In the genomic region with DNA sequence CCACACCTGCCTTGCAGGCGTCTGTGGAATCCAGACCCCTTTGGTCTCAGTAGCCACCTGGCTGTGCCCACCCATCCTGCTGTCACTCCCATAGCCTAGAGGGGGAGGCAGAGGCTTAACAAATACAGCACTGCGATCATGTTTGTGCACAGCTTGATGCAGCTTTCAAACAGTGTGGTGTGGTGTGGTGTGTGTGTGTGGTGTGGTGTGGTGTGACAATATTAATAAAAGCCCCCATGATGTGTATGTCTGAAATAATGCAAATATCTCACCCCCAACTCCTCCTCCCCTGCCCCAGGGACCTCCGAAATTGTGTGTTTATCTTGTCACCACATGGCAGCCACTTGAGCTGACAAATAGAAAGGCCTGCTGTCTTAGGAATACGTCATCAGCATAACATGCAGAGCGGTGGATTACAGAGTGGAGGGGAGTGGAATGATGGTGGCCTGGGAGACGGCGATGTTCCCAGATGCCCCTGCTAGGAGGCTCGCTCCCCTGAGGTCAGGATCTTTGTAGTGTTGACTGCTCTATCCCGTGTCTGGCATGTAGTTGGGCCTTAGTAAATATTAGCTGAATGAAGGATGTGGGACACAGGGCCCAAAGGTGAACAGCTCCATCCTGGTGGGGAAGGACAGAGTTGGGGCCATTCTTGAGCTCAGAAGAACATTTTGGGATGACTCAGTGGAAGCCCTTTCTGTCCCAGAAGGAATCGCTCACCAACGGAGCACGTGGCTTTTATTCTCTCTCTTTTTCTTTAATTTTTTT, we compare ENCODE assay signal across 8 cellular contexts. TPM values are rescaled to one million over a fixed set of nuclear protein-coding genes. Genes with fewer than 3 reads are reported as not detected.
A peak's percentile ranks its signal among the peaks of the same experiment; 100 is the strongest.
DNase-seq lines count a peak whose midpoint lies in the region; ATAC-seq and TF ChIP-seq lines count a peak whose summit lies in the region.

No MANE protein-coding gene starts in this region.

- no peak overlapping the region for H2AFZ ChIP-seq in neural progenitor cell (replicated peaks)

- POLR2A ChIA-PET in CD8-positive, alpha-beta T cell (lab: Charles Lee): interaction anchor here (0.6 to 2.7 kb wide), 4 partner anchors 11 to 21 kb away, joined by 3 to 10 read pairs (median 4); no protein-coding TSS in a partner anchor

- DNase-seq in CD8-positive, alpha-beta T cell: peak in 2 of 7 experiments; percentile 42 to 57
- DNase-seq in HuH-7 (ENCODE audit: low spot score) (peak; percentile 62), SW480 (ENCODE audit: low spot score) (peak; percentile 29), esophagus squamous epithelium (lab: John Stamatoyannopoulos, UW) (no peak), neural progenitor cell (ENCODE audit: low spot score) (peak; percentile 47)
- DNase-seq in activated naive CD4-positive, alpha-beta T cell treated with anti-CD3 and anti-CD28 coated beads for 36 hours: no peak

- peaks cover 2% of the 10 kb centered on the region for H3F3A ChIP-seq in neural progenitor cell (ENCODE audit: low read depth)

- H4K20me1 ChIP-seq in neural progenitor cell (ENCODE audit: low read depth): peaks cover 68% of the 10 kb centered on the region

- H3K4me3 ChIP-seq in CD8-positive, alpha-beta T cell (ENCODE audit: low read depth, low read length): no peak overlapping the region
- H3K4me3 ChIP-seq in esophagus squamous epithelium (no peak overlapping the region), neural progenitor cell (no peak overlapping the region)

- peaks cover 14% of the 10 kb centered on the region for H3K36me3 Mint-ChIP-seq in CD8-positive, alpha-beta T cell
- H3K36me3 Mint-ChIP-seq in neural progenitor cell: peaks cover 7% of the 10 kb centered on the region
- H3K36me3 Mint-ChIP-seq in activated naive CD4-positive, alpha-beta T cell treated with anti-CD3 and anti-CD28 coated beads for 36 hours (ENCODE audit: low read depth): peaks cover 7% of the 10 kb centered on the region

- CTCF ChIA-PET in CD8-positive, alpha-beta T cell (lab: Charles Lee): interaction anchor here (1.0 to 64.7 kb wide), 4 partner anchors 17 to 273 kb away, joined by 3 to 2176 read pairs (median 164); a partner anchor contains a TSS
- CTCF ChIA-PET in activated naive CD4-positive, alpha-beta T cell treated with anti-CD3 and anti-CD28 coated beads for 36 hours (lab: Charles Lee): interaction anchor here (0.5 to 11.2 kb wide), 9 partner anchors 10 to 87 kb away, joined by 3 to 101 read pairs (median 6); a partner anchor contains a TSS

- TF ChIP-seq POLR2A in esophagus squamous epithelium (IDR thresholded peaks at IDR 0.05) (no peak), GM18505 (IDR thresholded peaks at IDR 0.05; ENCODE audit: borderline replicate concordance, extremely low read depth, insufficient read depth, insufficient read length) (no peak)

- H3K27me3 Mint-ChIP-seq in CD8-positive, alpha-beta T cell (ENCODE audit: low read depth): no peaks in the 10 kb centered on the region
- H3K27me3 Mint-ChIP-seq in neural progenitor cell (ENCODE audit: insufficient read depth, low read depth): peaks cover 6% of the 10 kb centered on the region
- H3K27me3 Mint-ChIP-seq in activated naive CD4-positive, alpha-beta T cell treated with anti-CD3 and anti-CD28 coated beads for 36 hours (ENCODE audit: low read depth): no peaks in the 10 kb centered on the region

- WGBS in esophagus squamous epithelium, 2 donors: 51 to 74% methylated on average over 8 to 12 of the region's 12 CpGs

- H3K27ac ChIP-seq in CD8-positive, alpha-beta T cell (ENCODE audit: low read depth, low read length): no peak overlapping the region
- H3K27ac ChIP-seq in esophagus squamous epithelium: peak overlapping the region; percentile 14 to 80 (median 69)
- H3K27ac ChIP-seq in neural progenitor cell: no peak overlapping the region

- H3K4me3 Mint-ChIP-seq in CD8-positive, alpha-beta T cell: peak overlapping the region; percentile 8
- H3K4me3 Mint-ChIP-seq in neural progenitor cell: peak overlapping the region; percentile 90
- no peak overlapping the region for H3K4me3 Mint-ChIP-seq in activated naive CD4-positive, alpha-beta T cell treated with anti-CD3 and anti-CD28 coated beads for 36 hours

- peak; percentile 25 for TF ChIP-seq CTCF in CD8-positive, alpha-beta T cell (IDR thresholded peaks at IDR 0.05)
- TF ChIP-seq CTCF in esophagus squamous epithelium (IDR thresholded peaks at IDR 0.05) (no peak), neural progenitor cell (IDR thresholded peaks at IDR 0.05) (peak; percentile 32)

- no peaks in the 10 kb centered on the region for H3K27me3 ChIP-seq in CD8-positive, alpha-beta T cell (ENCODE audit: insufficient read depth, low read length)
- H3K27me3 ChIP-seq in esophagus squamous epithelium (no peaks in the 10 kb centered on the region), neural progenitor cell (no peaks in the 10 kb centered on the region)

- peaks cover 37% of the 10 kb centered on the region for H3K4me1 Mint-ChIP-seq in CD8-positive, alpha-beta T cell (ENCODE audit: low read depth)
- peaks cover 39% of the 10 kb centered on the region for H3K4me1 Mint-ChIP-seq in neural progenitor cell
- peaks cover 38% of the 10 kb centered on the region for H3K4me1 Mint-ChIP-seq in activated naive CD4-positive, alpha-beta T cell treated with anti-CD3 and anti-CD28 coated beads for 36 hours (ENCODE audit: low read depth)

- H3K27ac Mint-ChIP-seq in CD8-positive, alpha-beta T cell: peak overlapping the region; percentile 41
- H3K27ac Mint-ChIP-seq in neural progenitor cell: peak overlapping the region; percentile 43
- H3K27ac Mint-ChIP-seq in activated naive CD4-positive, alpha-beta T cell treated with anti-CD3 and anti-CD28 coated beads for 36 hours: no peak overlapping the region

- ATAC-seq in CD8-positive, alpha-beta T cell: no peak
- ATAC-seq in GM18505 (IDR thresholded peaks at IDR 0.05; ENCODE audit: unreplicated experiment) (no peak), HG03045 (IDR thresholded peaks at IDR 0.05; ENCODE audit: unreplicated experiment) (no peak)

- no peaks in the 10 kb centered on the region for H3K9me3 ChIP-seq in CD8-positive, alpha-beta T cell (ENCODE audit: low read length)
- H3K9me3 ChIP-seq in esophagus squamous epithelium: no peaks in the 10 kb centered on the region
- no peaks in the 10 kb centered on the region for H3K9me3 ChIP-seq in neural progenitor cell (ENCODE audit: low read depth)

- no peak overlapping the region for H3K9ac ChIP-seq in neural progenitor cell

- peak overlapping the region; percentile 100 for H3K4me2 ChIP-seq in neural progenitor cell

- intact Hi-C loops in CD8-positive, alpha-beta T cell (cut with DNase I, micrococcal nuclease): loop anchor here (1.0 kb wide), 1 partner anchor 20 kb away; no protein-coding TSS in a partner anchor
- intact Hi-C loops in esophagus squamous epithelium (cut with DNase I): no loop called here
- intact Hi-C loops in activated naive CD4-positive, alpha-beta T cell treated with anti-CD3 and anti-CD28 coated beads for 36 hours (cut with micrococcal nuclease): loop anchor here (1.0 kb wide), 1 partner anchor 20 kb away; no protein-coding TSS in a partner anchor

- no peaks in the 10 kb centered on the region for H3K9me3 Mint-ChIP-seq in CD8-positive, alpha-beta T cell
- no peaks in the 10 kb centered on the region for H3K9me3 Mint-ChIP-seq in neural progenitor cell
- no peaks in the 10 kb centered on the region for H3K9me3 Mint-ChIP-seq in activated naive CD4-positive, alpha-beta T cell treated with anti-CD3 and anti-CD28 coated beads for 36 hours

- H3K4me1 ChIP-seq in CD8-positive, alpha-beta T cell (ENCODE audit: insufficient read depth, low read length): peaks cover 33% of the 10 kb centered on the region
- H3K4me1 ChIP-seq in esophagus squamous epithelium: peaks cover 26 to 44% (median 28%) of the 10 kb centered on the region in 3 donors
- H3K4me1 ChIP-seq in neural progenitor cell: peaks cover 18% of the 10 kb centered on the region

- no peaks in the 10 kb centered on the region for H3K36me3 ChIP-seq in CD8-positive, alpha-beta T cell (ENCODE audit: insufficient read depth, low read length)
- H3K36me3 ChIP-seq in esophagus squamous epithelium: peaks cover 0 to 11% (median 0%) of the 10 kb centered on the region in 3 donors
- no peaks in the 10 kb centered on the region for H3K36me3 ChIP-seq in neural progenitor cell

- H3K79me2 ChIP-seq in neural progenitor cell (ENCODE audit: low read depth): peaks cover 73% of the 10 kb centered on the region

RNA-seq across cellular contexts. Expression of a gene that starts 2.8 kb away (rescaled TPM):
- 1 to 10 TPM; 2.4 to 3.2 TPM for total RNA-seq in CD8-positive, alpha-beta T cell
- total RNA-seq in esophagus squamous epithelium (1 to 10 TPM; 2.3 to 4.1 (median 2.9) TPM), neural progenitor cell (ENCODE audit: low replicate concordance) (25.1 and 57.0 TPM in 2 replicates)
- 10 to 100 TPM; 17.4 to 19.2 TPM for total RNA-seq in activated naive CD4-positive, alpha-beta T cell treated with anti-CD3 and anti-CD28 coated beads for 36 hours

RNA-seq across cellular contexts. Expression of a gene that starts 14.1 kb away (rescaled TPM):
- 10 to 100 TPM; 20.8 to 29.4 TPM for total RNA-seq in CD8-positive, alpha-beta T cell
- total RNA-seq in esophagus squamous epithelium (100 to 1,000 TPM in 2 of 4 donors, 10 to 100 TPM in 2; 25.4 to 261 (median 92.3) TPM), neural progenitor cell (ENCODE audit: low replicate concordance) (14.9 and 42.9 TPM in 2 replicates)
- total RNA-seq in activated naive CD4-positive, alpha-beta T cell treated with anti-CD3 and anti-CD28 coated beads for 36 hours: 10 to 100 TPM; 62.7 to 70.2 TPM

RNA-seq across cellular contexts. Expression of a gene that starts 21.9 kb away (rescaled TPM):
- 10 to 100 TPM; 51.5 to 52.9 TPM for total RNA-seq in CD8-positive, alpha-beta T cell
- total RNA-seq in esophagus squamous epithelium: 10 to 100 TPM; 33.8 to 53.4 (median 42.0) TPM
- total RNA-seq in neural progenitor cell (ENCODE audit: low replicate concordance): 10.3 and 10.9 TPM in 2 replicates
- 10 to 100 TPM; 45.9 to 51.0 TPM for total RNA-seq in activated naive CD4-positive, alpha-beta T cell treated with anti-CD3 and anti-CD28 coated beads for 36 hours

RNA-seq across cellular contexts. Expression of a gene that starts 24.8 kb away (rescaled TPM):
- total RNA-seq in CD8-positive, alpha-beta T cell: 10 to 100 TPM; 25.1 to 29.1 TPM
- total RNA-seq in esophagus squamous epithelium: 10 to 100 TPM; 34.3 to 44.5 (median 40.8) TPM
- total RNA-seq in neural progenitor cell (ENCODE audit: low replicate concordance): 23.7 and 28.7 TPM in 2 replicates
- total RNA-seq in activated naive CD4-positive, alpha-beta T cell treated with anti-CD3 and anti-CD28 coated beads for 36 hours: 10 to 100 TPM; 26.7 to 30.4 TPM

RNA-seq across cellular contexts. Expression of a gene that starts 35.5 kb away (rescaled TPM):
- total RNA-seq in CD8-positive, alpha-beta T cell: 1 to 10 TPM; 7.3 to 7.4 TPM
- total RNA-seq in esophagus squamous epithelium (100 to 1,000 TPM in 2 of 4 donors, 10 to 100 TPM in 2; 67.6 to 149 (median 108) TPM), neural progenitor cell (ENCODE audit: low replicate concordance) (25.2 and 51.0 TPM in 2 replicates)
- 10 to 100 TPM; 17.5 to 18.8 TPM for total RNA-seq in activated naive CD4-positive, alpha-beta T cell treated with anti-CD3 and anti-CD28 coated beads for 36 hours

Comparison
In these comparisons a context has a peak if more than half of its experiments do, and no peak if none do; other contexts are left out.
1. DNase-seq: peak in HuH-7 (single experiment), SW480 (single experiment) and neural progenitor cell (single experiment); none in esophagus squamous epithelium (single experiment) and activated naive CD4-positive, alpha-beta T cell treated with anti-CD3 and anti-CD28 coated beads for 36 hours (single experiment).
2. H3K27ac ChIP-seq: peak in esophagus squamous epithelium (4 of 4); none in CD8-positive, alpha-beta T cell (single experiment) and neural progenitor cell (single experiment).
3. CTCF ChIP-seq: peak in CD8-positive, alpha-beta T cell (single experiment) and neural progenitor cell (single experiment); none in esophagus squamous epithelium (0 of 6).